ENCODE assay signal across 14 cellular contexts in the genomic region with DNA sequence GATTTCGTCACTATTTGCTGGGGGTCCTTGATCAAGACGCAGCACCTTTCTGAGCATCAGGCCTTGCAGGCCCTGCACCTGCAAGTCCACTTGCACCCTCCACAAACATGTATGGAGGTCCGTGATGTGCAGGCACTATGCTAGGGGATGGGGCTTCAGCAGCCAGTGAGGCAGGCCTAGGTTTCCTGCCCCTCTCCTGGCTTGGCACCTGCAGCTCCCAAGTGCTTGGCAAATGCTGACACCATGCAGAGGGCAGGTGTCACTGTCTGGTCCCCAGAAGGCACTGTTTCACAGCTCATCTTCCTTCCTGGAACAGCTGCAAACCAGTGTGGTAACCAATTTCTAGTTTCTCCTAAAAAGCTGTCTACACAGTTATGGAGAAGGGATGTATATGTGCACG. TPM values are rescaled to one million over a fixed set of nuclear protein-coding genes. Genes with fewer than 3 reads are reported as not detected.
DNase-seq lines count a peak whose midpoint lies in the region; ATAC-seq, FAIRE-seq and TF ChIP-seq lines count a peak whose summit lies in the region.
"Had no signal": no experiment of that assay in that cellular context is flagged by ENCODE, and none has a peak within 500 bp of the region (broad histone marks: within the 10 kb centered on the region; RNA-seq: fewer than 3 reads in every experiment).

No MANE protein-coding gene starts in this region.

- H3K9me3 ChIP-seq in CD4-positive, alpha-beta T cell (ENCODE audit: control insufficient read depth, low read length) = no peaks in the 10 kb centered on the region
- no peaks in the 10 kb centered on the region for H3K9me3 ChIP-seq in DND-41 (ENCODE audit: insufficient read depth, low read length, severe bottlenecking)
- H3K9me3 ChIP-seq in astrocyte (ENCODE audit: insufficient read depth, low read depth, low read length) = no peaks in the 10 kb centered on the region
- no peaks in the 10 kb centered on the region for H3K9me3 ChIP-seq in neuronal stem cell (replicated peaks in 1 of 2; ENCODE audit: control insufficient read depth in 2 of 2, insufficient read depth in 1 of 2, low read depth in 1 of 2, low read length in 2 of 2)

- H3K14ac ChIP-seq in neuronal stem cell (ENCODE audit: low read length) = no peak overlapping the region

- H2BK120ac ChIP-seq in neuronal stem cell (ENCODE audit: low read depth, low read length) = no peak overlapping the region

- H3K23ac ChIP-seq in neuronal stem cell (ENCODE audit: low read depth, low read length, poor library complexity) = no peak overlapping the region

- peak overlapping the region; percentile 87 for H3K27ac Mint-ChIP-seq in CD4-positive, alpha-beta T cell
- H3K27ac Mint-ChIP-seq in astrocyte (ENCODE audit: unreplicated experiment) = peak overlapping the region; percentile 79

- H2AFZ ChIP-seq in DND-41 (ENCODE audit: low read depth, low read length) = no peak overlapping the region
- no peak overlapping the region for H2AFZ ChIP-seq in astrocyte (ENCODE audit: low read depth, low read length)
- H2AFZ ChIP-seq in neuronal stem cell (ENCODE audit: low read length) = no peak overlapping the region

- H3K36me3 ChIP-seq in DND-41 (ENCODE audit: insufficient read depth, low read length) = no peaks in the 10 kb centered on the region
- no peaks in the 10 kb centered on the region for H3K36me3 ChIP-seq in astrocyte (ENCODE audit: insufficient read depth, low read length)
- no peaks in the 10 kb centered on the region for H3K36me3 ChIP-seq in neuronal stem cell (replicated peaks in 1 of 2; ENCODE audit: control insufficient read depth in 2 of 2, insufficient read depth in 2 of 2, low read length in 2 of 2)

- intact Hi-C loops in CD4-positive, alpha-beta T cell (cut with DNase I, micrococcal nuclease) = loop anchor here in 1 of 2 experiments (2.0 kb wide), 1 partner anchor 61 kb away; no protein-coding TSS in a partner anchor

- H3K9me3 Mint-ChIP-seq in CD4-positive, alpha-beta T cell = peaks cover 3% of the 10 kb centered on the region
- no peaks in the 10 kb centered on the region for H3K9me3 Mint-ChIP-seq in astrocyte (ENCODE audit: unreplicated experiment)
- H3K9me3 Mint-ChIP-seq: naive thymus-derived CD8-positive, alpha-beta T cell had no signal

- H3K18ac ChIP-seq in neuronal stem cell (ENCODE audit: low read length) = peak overlapping the region; percentile 30

- H3K79me2 ChIP-seq in DND-41 (ENCODE audit: insufficient read depth, low read length) (no peaks in the 10 kb centered on the region), astrocyte (ENCODE audit: insufficient read depth, low read length) (peaks cover 100% of the 10 kb centered on the region)

- no peak overlapping the region for H2BK5ac ChIP-seq in neuronal stem cell (ENCODE audit: low read length)

- no peaks in the 10 kb centered on the region for H3K27me3 ChIP-seq in CD4-positive, alpha-beta T cell (ENCODE audit: control insufficient read depth, insufficient read depth, low read length)
- H3K27me3 ChIP-seq in DND-41 (ENCODE audit: insufficient read depth, low read length, poor library complexity) (no peaks in the 10 kb centered on the region), astrocyte (ENCODE audit: insufficient read depth, low read length) (no peaks in the 10 kb centered on the region), neuronal stem cell (ENCODE audit: control insufficient read depth in 3 of 3, insufficient read depth in 3 of 3, low read depth in 1 of 3, low read length in 3 of 3) (no peaks in the 10 kb centered on the region)

- peak overlapping the region; percentile 61 for H3K4me3 Mint-ChIP-seq in CD4-positive, alpha-beta T cell
- no peak overlapping the region for H3K4me3 Mint-ChIP-seq in astrocyte (ENCODE audit: unreplicated experiment)

- H4K20me1 ChIP-seq in DND-41 (ENCODE audit: insufficient read depth, low read length) (no peaks in the 10 kb centered on the region), astrocyte (ENCODE audit: insufficient read depth, low read length) (peaks cover 90% of the 10 kb centered on the region)

- no peak overlapping the region for H3K4me3 ChIP-seq in DND-41 (ENCODE audit: low read depth in 1 of 2, low read length in 2 of 2)
- no peak overlapping the region for H3K4me3 ChIP-seq in astrocyte (ENCODE audit: insufficient read depth, low read depth, low read length)
- no peak overlapping the region for H3K4me3 ChIP-seq in neuronal stem cell (ENCODE audit: low read length in 2 of 2)

- no peak overlapping the region for H2AK5ac ChIP-seq in neuronal stem cell (ENCODE audit: low read depth, low read length)

- no peaks in the 10 kb centered on the region for H3K27me3 Mint-ChIP-seq in CD4-positive, alpha-beta T cell
- no peaks in the 10 kb centered on the region for H3K27me3 Mint-ChIP-seq in astrocyte (ENCODE audit: low read depth, unreplicated experiment)

- no peak for ATAC-seq in CD4-positive, alpha-beta T cell (ENCODE audit: poor library complexity)
- peak; percentile 57 for ATAC-seq in DND-41 (ENCODE audit: insufficient read depth, low read depth)
- ATAC-seq: naive thymus-derived CD8-positive, alpha-beta T cell; Panc1 had no signal

- no peak for DNase-seq in CD4-positive, alpha-beta T cell
- peak; percentile 37 for DNase-seq in DND-41
- no peak for DNase-seq in astrocyte (ENCODE audit: low read depth)
- DNase-seq in neuronal stem cell (ENCODE audit: low spot score) = no peak
- DNase-seq in NCI-H774 (lab: John Stamatoyannopoulos, UW) = no peak
- DNase-seq in MV-4-11 (lab: John Stamatoyannopoulos, UW) = no peak
- DNase-seq in NCI-H2107 treated with DMSO at 0.1 percent for 48 hours (lab: John Stamatoyannopoulos, UW; ENCODE audit: unreplicated experiment) = no peak
- DNase-seq: central memory CD4-positive, alpha-beta T cell; naive thymus-derived CD8-positive, alpha-beta T cell; NCI-H187 treated with DMSO at 0.1 percent for 48 hours; NCI-H524 treated with DMSO at 0.1 percent for 48 hours; retina had no signal

- H3K4ac ChIP-seq in neuronal stem cell (ENCODE audit: low read length) = no peak overlapping the region

- H3K36me3 Mint-ChIP-seq in CD4-positive, alpha-beta T cell (ENCODE audit: low read depth) = no peaks in the 10 kb centered on the region
- peaks cover 29% of the 10 kb centered on the region for H3K36me3 Mint-ChIP-seq in astrocyte (ENCODE audit: low read depth, unreplicated experiment)
- H3K36me3 Mint-ChIP-seq: naive thymus-derived CD8-positive, alpha-beta T cell had no signal

- FAIRE-seq in astrocyte (lab: Jason Lieb, UNC) = no peak

- no peak for TF ChIP-seq CTCF in CD4-positive, alpha-beta T cell (IDR thresholded peaks at IDR 0.05)
- peak; percentile 11 for TF ChIP-seq CTCF in DND-41 (IDR thresholded peaks at IDR 0.05; ENCODE audit: borderline replicate concordance, extremely low read depth, low read length, poor library complexity, severe bottlenecking)
- TF ChIP-seq CTCF in astrocyte (IDR thresholded peaks at IDR 0.05; ENCODE audit: insufficient read depth, low read depth, low read length) = no peak

- no peak overlapping the region for H3K9ac ChIP-seq in DND-41 (ENCODE audit: low read depth, low read length)
- H3K9ac ChIP-seq in astrocyte (ENCODE audit: low read length) = no peak overlapping the region
- no peak overlapping the region for H3K9ac ChIP-seq in neuronal stem cell (ENCODE audit: low read depth, low read length, poor library complexity)

- H2BK12ac ChIP-seq in neuronal stem cell (ENCODE audit: low read length) = no peak overlapping the region

- no peak overlapping the region for H4K91ac ChIP-seq in neuronal stem cell (ENCODE audit: low read depth, low read length, poor library complexity)

- H3K4me1 ChIP-seq in DND-41 (ENCODE audit: insufficient read depth, low read length) = peaks cover 28% of the 10 kb centered on the region
- H3K4me1 ChIP-seq in astrocyte (ENCODE audit: insufficient read depth, low read length) = peaks cover 94% of the 10 kb centered on the region
- peaks cover 13 to 19% of the 10 kb centered on the region in 2 donors for H3K4me1 ChIP-seq in neuronal stem cell (ENCODE audit: control insufficient read depth in 2 of 2, insufficient read depth in 1 of 2, low read depth in 1 of 2, low read length in 2 of 2)

- H4K8ac ChIP-seq in neuronal stem cell (ENCODE audit: low read depth, low read length) = no peak overlapping the region

- peaks cover 96% of the 10 kb centered on the region for H3K4me1 Mint-ChIP-seq in CD4-positive, alpha-beta T cell (ENCODE audit: low read depth)
- peaks cover 76% of the 10 kb centered on the region for H3K4me1 Mint-ChIP-seq in astrocyte (ENCODE audit: low read depth, unreplicated experiment)

- H2BK15ac ChIP-seq in neuronal stem cell (ENCODE audit: low read length) = no peak overlapping the region

- H3K27ac ChIP-seq in CD4-positive, alpha-beta T cell (ENCODE audit: low read depth, low read length) = no peak overlapping the region
- H3K27ac ChIP-seq in DND-41 (ENCODE audit: low read length) (no peak overlapping the region), astrocyte (ENCODE audit: low read depth, low read length) (peak overlapping the region; percentile 97), neuronal stem cell (replicated peaks; ENCODE audit: low read length) (no peak overlapping the region)
- H3K27ac ChIP-seq: C4-2B had no signal

- POLR2A ChIA-PET in CD4-positive, alpha-beta T cell (lab: Charles Lee) = interaction anchor here (0.9 to 1.1 kb wide), 2 partner anchors 24 to 42 kb away, joined by 3 read pairs; no protein-coding TSS in a partner anchor

- WGBS in neuronal stem cell (ENCODE audit: extremely low coverage in 2 of 2, insufficient read length in 2 of 2, insufficient replicate concordance in 1 of 2), 2 donors = no CpG with 5 or more reads among the region's 4 CpGs

- CTCF ChIA-PET in CD4-positive, alpha-beta T cell (lab: Charles Lee) = interaction anchor here (1.4 kb wide), 1 partner anchor 21 kb away, joined by 4 read pairs; no protein-coding TSS in a partner anchor

- H3K4me2 ChIP-seq in DND-41 (ENCODE audit: insufficient read depth, low read length) = no peak overlapping the region
- H3K4me2 ChIP-seq in astrocyte (ENCODE audit: low read length) = peak overlapping the region; percentile 86
- H3K4me2 ChIP-seq in neuronal stem cell (ENCODE audit: insufficient read depth, low read length, poor library complexity, severe bottlenecking) = no peak overlapping the region

- peaks cover 3% of the 10 kb centered on the region for H3K79me1 ChIP-seq in neuronal stem cell (ENCODE audit: low read depth, low read length)

RNA-seq across cellular contexts. Expression of a gene that starts 29.7 kb away (rescaled TPM):
- 10 to 100 TPM; 26.7 to 29.1 TPM for total RNA-seq in CD4-positive, alpha-beta T cell
- 316 and 332 TPM in 2 replicates for total RNA-seq in astrocyte
- polyA plus RNA-seq in neuronal stem cell (2013, experiment 1 of 2) = 13.3 TPM
- 13.9 TPM for polyA plus RNA-seq in neuronal stem cell (2013, experiment 2 of 2)

Comparison
In these comparisons a context has a peak if more than half of its experiments do, and no peak if none do; other contexts are left out.
1. RNA of a gene that starts 29.7 kb away (total RNA-seq): 316 to 332 TPM in astrocyte; 26.7 to 29.1 TPM in CD4-positive, alpha-beta T cell; every median in the first group is over 10 times any median in the second.